ENCODE assay signal across 33 cellular contexts in the genomic region with DNA sequence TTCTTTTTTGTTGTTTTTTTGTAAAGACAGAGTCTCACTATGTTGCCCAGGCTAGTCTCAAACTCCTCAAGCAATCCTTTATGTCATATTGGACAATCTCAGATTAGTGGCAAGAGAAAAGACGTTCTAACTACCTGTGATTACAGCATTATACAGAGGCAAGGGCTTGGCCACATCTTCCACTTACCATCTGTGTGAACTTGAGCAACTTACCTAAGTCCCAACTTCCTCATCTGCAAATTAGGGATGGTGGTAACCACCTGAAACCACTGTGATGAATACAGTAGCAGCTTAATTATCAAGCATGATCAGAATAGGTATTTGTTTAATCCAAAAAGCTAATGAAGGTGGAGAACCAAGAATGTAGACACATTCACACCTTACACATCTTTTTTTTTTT. TPM values are rescaled to one million over a fixed set of nuclear protein-coding genes. Genes with fewer than 3 reads are reported as not detected.
DNase-seq lines count a peak whose midpoint lies in the region; ATAC-seq and TF ChIP-seq lines count a peak whose summit lies in the region.
"Had no signal": no experiment of that assay in that cellular context is flagged by ENCODE, and none has a peak within 500 bp of the region (broad histone marks: within the 10 kb centered on the region; RNA-seq: fewer than 3 reads in every experiment).

No MANE protein-coding gene starts in this region.

- peaks cover 11% of the 10 kb centered on the region for H3K27me3 Mint-ChIP-seq in activated CD8-positive, alpha-beta memory T cell treated with anti-CD3 and anti-CD28 coated beads, Interleukin-2, amount 10 ng/mL, durations not matched to agents 7 days and 5 days
- H3K27me3 Mint-ChIP-seq in activated B cell treated with CpG ODN at 0.5 μM for 24 hours, result peaks cover 3% of the 10 kb centered on the region
- peaks cover 19 to 28% of the 10 kb centered on the region in 2 donors for H3K27me3 Mint-ChIP-seq in stimulated activated naive B cell treated with anti-CD40 and anti-IgM and Interleukin-4, amounts not matched to agents 10 μg/mL and 1 μg/mL and 100 μg/mL, for 72 hours
- H3K27me3 Mint-ChIP-seq: activated naive CD8-positive, alpha-beta T cell; stimulated activated naive CD8-positive, alpha-beta T cell treated with anti-CD3 and anti-CD28 coated beads, Interleukin-15, Interleukin-2, amounts not matched to agents 100 ng/mL and 50 ng/mL, for 24 hours had no signal

- POLR2A ChIA-PET in activated B cell treated with CpG ODN at 0.5 μM for 24 hours (lab: Charles Lee) (interaction anchor here (1.8 kb wide), 1 partner anchor 11 kb away, joined by 8 read pairs; no protein-coding TSS in a partner anchor), A673 (lab: Charles Lee; ENCODE audit: low non-redundant PET) (no interaction called here)

- peak; percentile 5 for DNase-seq in activated CD8-positive, alpha-beta memory T cell treated with anti-CD3 and anti-CD28 coated beads, Interleukin-2, amount 10 ng/mL, durations not matched to agents 7 days and 5 days
- DNase-seq in activated CD8-positive, alpha-beta memory T cell treated with anti-CD3 and anti-CD28 coated beads, Interleukin-2, amount 50 U/mL, for 48 hours, result no peak
- DNase-seq in activated B cell treated with CpG ODN at 0.5 μM for 24 hours, result no peak
- DNase-seq in stimulated activated naive B cell treated with anti-CD40 and anti-IgM and Interleukin-4, amounts not matched to agents 10 μg/mL and 1 μg/mL and 100 μg/mL, for 72 hours, result no peak
- no peak for DNase-seq in A673 (ENCODE audit: low spot score)
- DNase-seq in A172 (ENCODE audit: low spot score), result no peak
- DNase-seq: activated CD4-positive, alpha-beta T cell treated with anti-CD3 and anti-CD28 coated beads for 1 hour; AML-193; COR-L47; GDM1; glutamatergic neuron; mesenchymal stem cell; NCI-H1930; NCI-H2171 treated with DMSO at 0.1 percent for 48 hours; NCI-H510A; PC-9; right cardiac atrium; stimulated activated CD4-positive, alpha-beta T cell treated with anti-CD3 and anti-CD28 coated beads, Interleukin-1b, Interleukin-23, amount 100 ng/mL, for 48 hours; T-helper 2 cell had no signal

- no peaks in the 10 kb centered on the region for H3K9me3 Mint-ChIP-seq in activated CD8-positive, alpha-beta memory T cell treated with anti-CD3 and anti-CD28 coated beads, Interleukin-2, amount 10 ng/mL, durations not matched to agents 7 days and 5 days (ENCODE audit: low read depth)
- H3K9me3 Mint-ChIP-seq in activated B cell treated with CpG ODN at 0.5 μM for 24 hours, result peaks cover 2% of the 10 kb centered on the region
- no peaks in the 10 kb centered on the region for H3K9me3 Mint-ChIP-seq in stimulated activated naive B cell treated with anti-CD40 and anti-IgM and Interleukin-4, amounts not matched to agents 10 μg/mL and 1 μg/mL and 100 μg/mL, for 72 hours
- H3K9me3 Mint-ChIP-seq: stimulated activated naive CD8-positive, alpha-beta T cell treated with anti-CD3 and anti-CD28 coated beads, Interleukin-15, Interleukin-2, amounts not matched to agents 100 ng/mL and 50 ng/mL, for 24 hours had no signal

- H3K27ac Mint-ChIP-seq in activated CD8-positive, alpha-beta memory T cell treated with anti-CD3 and anti-CD28 coated beads, Interleukin-2, amount 10 ng/mL, durations not matched to agents 7 days and 5 days, result no peak overlapping the region
- H3K27ac Mint-ChIP-seq in activated B cell treated with CpG ODN at 0.5 μM for 24 hours, result no peak overlapping the region
- no peak overlapping the region for H3K27ac Mint-ChIP-seq in stimulated activated naive B cell treated with anti-CD40 and anti-IgM and Interleukin-4, amounts not matched to agents 10 μg/mL and 1 μg/mL and 100 μg/mL, for 72 hours
- H3K27ac Mint-ChIP-seq: activated naive CD8-positive, alpha-beta T cell had no signal

- H3K27me3 ChIP-seq in A673 (replicated peaks; ENCODE audit: insufficient read depth, low read depth, low read length, poor library complexity), result no peaks in the 10 kb centered on the region
- H3K27me3 ChIP-seq: cardiac muscle cell had no signal

- H3K4me3 Mint-ChIP-seq in activated CD8-positive, alpha-beta memory T cell treated with anti-CD3 and anti-CD28 coated beads, Interleukin-2, amount 10 ng/mL, durations not matched to agents 7 days and 5 days, result no peak overlapping the region
- no peak overlapping the region for H3K4me3 Mint-ChIP-seq in activated B cell treated with CpG ODN at 0.5 μM for 24 hours
- H3K4me3 Mint-ChIP-seq in stimulated activated naive B cell treated with anti-CD40 and anti-IgM and Interleukin-4, amounts not matched to agents 10 μg/mL and 1 μg/mL and 100 μg/mL, for 72 hours, result no peak overlapping the region
- H3K4me3 Mint-ChIP-seq: activated naive CD8-positive, alpha-beta T cell; neural crest cell; stimulated activated naive CD8-positive, alpha-beta T cell treated with anti-CD3 and anti-CD28 coated beads, Interleukin-15, Interleukin-2, amounts not matched to agents 100 ng/mL and 50 ng/mL, for 24 hours had no signal

- no peak overlapping the region for H3K4me3 ChIP-seq in A673 (ENCODE audit: low read depth, low read length, poor library complexity, severe bottlenecking)
- H3K4me3 ChIP-seq: A549, cardiac muscle cell, PC-9, thoracic aorta had no signal

- no peak for TF ChIP-seq CTCF in activated B cell treated with CpG ODN at 0.5 μM for 24 hours (IDR thresholded peaks at IDR 0.05)
- TF ChIP-seq CTCF in A673 (conservative IDR thresholded peaks at IDR 0.05; ENCODE audit: low read depth, low read length), result no peak

- H3K9me3 ChIP-seq in KOPT-K1 (ENCODE audit: insufficient read depth, low read length, poor library complexity, severe bottlenecking) (no peaks in the 10 kb centered on the region), A673 (ENCODE audit: low read depth, low read length, poor library complexity, severe bottlenecking) (no peaks in the 10 kb centered on the region)
- H3K9me3 ChIP-seq: A549, thoracic aorta had no signal

- BruUV-seq in A673 (replicated peaks; lab: Mats Ljungman, UMichigan), result no TSS peak

- H3K27ac ChIP-seq in KOPT-K1 (ENCODE audit: low read depth, low read length, poor library complexity, severe bottlenecking) (peak overlapping the region; percentile 75), A673 (ENCODE audit: low read depth, low read length, poor library complexity, severe bottlenecking) (no peak overlapping the region)
- H3K27ac ChIP-seq: A549, cardiac muscle cell, PC-9, thoracic aorta had no signal

- no peak for ATAC-seq in activated CD8-positive, alpha-beta memory T cell treated with anti-CD3 and anti-CD28 coated beads, Interleukin-2, amount 10 ng/mL, durations not matched to agents 7 days and 5 days
- ATAC-seq in activated B cell treated with CpG ODN at 0.5 μM for 24 hours (ENCODE audit: low read depth) (peak; percentile 37), GM18502 (IDR thresholded peaks at IDR 0.05; ENCODE audit: poor library complexity, unreplicated experiment) (no peak)
- ATAC-seq in stimulated activated naive B cell treated with anti-CD40 and anti-IgM and Interleukin-4, amounts not matched to agents 10 μg/mL and 1 μg/mL and 100 μg/mL, for 72 hours (replicated peaks), result peak; percentile 56 to 67
- ATAC-seq: A549, left lobe of liver, right cardiac atrium, Right ventricle myocardium inferior, SK-N-SH treated with all-trans-retinoic acid at 6 μM for 48 hours had no signal

- CTCF ChIA-PET in activated CD8-positive, alpha-beta memory T cell treated with anti-CD3 and anti-CD28 coated beads, Interleukin-2, amount 10 ng/mL, durations not matched to agents 7 days and 5 days (lab: Charles Lee), result interaction anchor here (1.5 to 9.8 kb wide), 4 partner anchors 8 to 62 kb away, joined by 8 to 85 read pairs (median 10); no protein-coding TSS in a partner anchor
- CTCF ChIA-PET in activated B cell treated with CpG ODN at 0.5 μM for 24 hours (lab: Charles Lee), result interaction anchor here (7.4 kb wide), 1 partner anchor 61 kb away, joined by 51 read pairs; no protein-coding TSS in a partner anchor
- CTCF ChIA-PET in A673 (lab: Charles Lee), result no interaction called here

- no peaks in the 10 kb centered on the region for H3K4me1 ChIP-seq in A673 (ENCODE audit: insufficient read depth, low read length, poor library complexity, severe bottlenecking)
- H3K4me1 ChIP-seq: A549 had no signal

- H3K36me3 Mint-ChIP-seq in activated CD8-positive, alpha-beta memory T cell treated with anti-CD3 and anti-CD28 coated beads, Interleukin-2, amount 10 ng/mL, durations not matched to agents 7 days and 5 days, result peaks cover 3% of the 10 kb centered on the region
- no peaks in the 10 kb centered on the region for H3K36me3 Mint-ChIP-seq in activated B cell treated with CpG ODN at 0.5 μM for 24 hours (ENCODE audit: low read depth)
- no peaks in the 10 kb centered on the region for H3K36me3 Mint-ChIP-seq in stimulated activated naive B cell treated with anti-CD40 and anti-IgM and Interleukin-4, amounts not matched to agents 10 μg/mL and 1 μg/mL and 100 μg/mL, for 72 hours
- H3K36me3 Mint-ChIP-seq: activated naive CD8-positive, alpha-beta T cell had no signal

- H3K36me3 ChIP-seq in KOPT-K1 (ENCODE audit: insufficient read depth, low read length), result no peaks in the 10 kb centered on the region
- H3K36me3 ChIP-seq in A673 (ENCODE audit: insufficient read depth, low read length, poor library complexity, severe bottlenecking), result no peaks in the 10 kb centered on the region
- H3K36me3 ChIP-seq: cardiac muscle cell, thoracic aorta had no signal

- H3K4me1 Mint-ChIP-seq in activated CD8-positive, alpha-beta memory T cell treated with anti-CD3 and anti-CD28 coated beads, Interleukin-2, amount 10 ng/mL, durations not matched to agents 7 days and 5 days, result peaks cover 30% of the 10 kb centered on the region
- peaks cover 35% of the 10 kb centered on the region for H3K4me1 Mint-ChIP-seq in activated B cell treated with CpG ODN at 0.5 μM for 24 hours
- H3K4me1 Mint-ChIP-seq in stimulated activated naive B cell treated with anti-CD40 and anti-IgM and Interleukin-4, amounts not matched to agents 10 μg/mL and 1 μg/mL and 100 μg/mL, for 72 hours, result peaks cover 23 to 34% of the 10 kb centered on the region in 2 donors
- H3K4me1 Mint-ChIP-seq: neural crest cell had no signal

- intact Hi-C loops in activated B cell treated with CpG ODN at 0.5 μM for 24 hours (cut with micrococcal nuclease), result loop anchor here (1.0 kb wide), 1 partner anchor 11 kb away; no protein-coding TSS in a partner anchor
- intact Hi-C loops in A673 (cut with micrococcal nuclease; ENCODE audit: unreplicated experiment), result no loop called here

RNA-seq across cellular contexts. Expression of a gene that starts 16.1 kb away (rescaled TPM):
- total RNA-seq in activated CD8-positive, alpha-beta memory T cell treated with anti-CD3 and anti-CD28 coated beads, Interleukin-2, amount 10 ng/mL, durations not matched to agents 7 days and 5 days, result under 1 TPM in 1 of 2 experiments, not detected in 1; 0.07 TPM
- total RNA-seq in activated B cell treated with CpG ODN at 0.5 μM for 24 hours (not detected in 2 replicates), A673 (2021) (0.24 and 0.28 TPM in 2 replicates)
- total RNA-seq in A172 (2014; rRNA removed; shearing (Covaris generic)), result 0.07 TPM in 1 of 2 replicates, not detected in the other
- total RNA-seq: epithelial cell of proximal tubule had no signal

RNA-seq across cellular contexts. Expression of a gene that starts 52.2 kb away (rescaled TPM):
- not detected for total RNA-seq in activated CD8-positive, alpha-beta memory T cell treated with anti-CD3 and anti-CD28 coated beads, Interleukin-2, amount 10 ng/mL, durations not matched to agents 7 days and 5 days
- total RNA-seq in activated B cell treated with CpG ODN at 0.5 μM for 24 hours (not detected in 2 replicates), A673 (2021) (not detected in 2 replicates)
- total RNA-seq in A172 (2014; rRNA removed; shearing (Covaris generic)), result not detected in 2 replicates
- total RNA-seq: astrocyte, cardiac muscle cell, epithelial cell of proximal tubule, neural crest cell, PC-9, right cardiac atrium, Right ventricle myocardium inferior, thoracic aorta, urinary bladder had no signal

Comparison
In these comparisons a context has a peak if more than half of its experiments do, and no peak if none do; other contexts are left out.
1. ATAC-seq: peak in activated B cell treated with CpG ODN at 0.5 μM for 24 hours (single experiment) and stimulated activated naive B cell treated with anti-CD40 and anti-IgM and Interleukin-4, amounts not matched to agents 10 μg/mL and 1 μg/mL and 100 μg/mL, for 72 hours (2 of 2); none in activated CD8-positive, alpha-beta memory T cell treated with anti-CD3 and anti-CD28 coated beads, Interleukin-2, amount 10 ng/mL, durations not matched to agents 7 days and 5 days (single experiment) and GM18502 (single experiment).